Comparison of ENCODE assay signal across 11 cellular contexts in genomic region chr1:194640322-194640721, GRCh38.
"Had no signal": no experiment of that assay in that cellular context is flagged by ENCODE, and none has a peak within 500 bp of the region (broad histone marks: within the 10 kb centered on the region; RNA-seq: fewer than 3 reads in every experiment).

No MANE protein-coding gene starts in this region.

- H3K36me3 ChIP-seq: HAP-1 had no signal

- H3K27ac ChIP-seq: GM23248 had no signal

- ATAC-seq: GM23338, HCT116 had no signal

- H2AFZ ChIP-seq: GM23248, GM23338 had no signal

- H3K4me2 ChIP-seq: GM23338 had no signal

- H3K4me1 ChIP-seq: HAP-1 had no signal

- H3K9ac ChIP-seq: GM23248 had no signal

- FAIRE-seq: H1, H54 had no signal

- H3K4me3 ChIP-seq: GM23248, GM23338, HAP-1 had no signal

- H3K9me3 ChIP-seq: HAP-1 had no signal

- DNase-seq: GM23248, GOT3, H7, H9, HCEC 1CT, HFFc6 had no signal
